15 cellular contexts compared by ENCODE assay signal in genomic region chr2:120936476-120937334, GRCh38.
A peak's percentile ranks its signal among the peaks of the same experiment; 100 is the strongest.
DNase-seq lines count a peak whose midpoint lies in the region; ATAC-seq, FAIRE-seq and TF ChIP-seq lines count a peak whose summit lies in the region.
"Had no signal": no experiment of that assay in that cellular context is flagged by ENCODE, and none has a peak within 500 bp of the region (broad histone marks: within the 10 kb centered on the region; RNA-seq: fewer than 3 reads in every experiment).

No MANE protein-coding gene starts in this region.

- H4K20me1 ChIP-seq in HepG2 (ENCODE audit: insufficient read depth, low read length) = no peaks in the 10 kb centered on the region; the same call in 1 of the 2 replicates

- peaks cover 87% of the 10 kb centered on the region for H3K4me1 ChIP-seq in HepG2 (ENCODE audit: insufficient read depth, low read length)
- H3K4me1 ChIP-seq in right lobe of liver = no peaks in the 10 kb centered on the region
- H3K4me1 ChIP-seq in muscle layer of colon (ENCODE audit: insufficient read depth, low read length) = peaks cover 55% of the 10 kb centered on the region

- DNase-seq in HepG2 (ENCODE audit: low spot score) = no peak
- DNase-seq in right lobe of liver = no peak
- DNase-seq in coronary artery (ENCODE audit: low spot score) = no peak
- no peak for DNase-seq in GM10266 (ENCODE audit: extremely low spot score)
- no peak for DNase-seq in activated CD4-positive, alpha-beta T cell treated with anti-CD3 and anti-CD28 coated beads for 1 hour
- no peak for DNase-seq in left lobe of liver (ENCODE audit: low spot score)
- DNase-seq: activated CD4-positive, CD25-positive, alpha-beta regulatory T cell treated with anti-CD3 and anti-CD28 coated beads, Interleukin-2, amount 50 U/mL, for 72 hours; activated naive CD4-positive, alpha-beta T cell treated with anti-CD3 and anti-CD28 coated beads, Interleukin-2, amount 10 ng/mL, durations not matched to agents 7 days and 5 days; caudate nucleus; NCI-H2029; NCI-H524 had no signal

- no peaks in the 10 kb centered on the region for H3K79me2 ChIP-seq in HepG2 (ENCODE audit: insufficient read depth, low read length)

- H3K27me3 ChIP-seq in HepG2 (ENCODE audit: control insufficient read depth in 1 of 2, insufficient read depth in 2 of 2, low read length in 2 of 2) = peaks cover 0 to 5% of the 10 kb centered on the region in 2 experiments; a peak in 1 of 5 replicates
- H3K27me3 ChIP-seq in right lobe of liver = no peaks in the 10 kb centered on the region
- H3K27me3 ChIP-seq in muscle layer of colon (ENCODE audit: control insufficient read depth in 1 of 2, insufficient read depth in 2 of 2, low read length in 2 of 2) = no peaks in the 10 kb centered on the region

- BruUV-seq in HepG2 (replicated peaks; lab: Mats Ljungman, UMichigan) = no TSS peak

- TF ChIP-seq POLR2A in HepG2 (IDR thresholded peaks at IDR 0.05; ENCODE audit: insufficient read depth in 1 of 2, low read depth in 2 of 2, low read length in 2 of 2) (no peak), right lobe of liver (IDR thresholded peaks at IDR 0.05) (no peak)

- H3K27ac ChIP-seq in HepG2 (ENCODE audit: extremely low read length, insufficient read depth, low read length) (no peak overlapping the region), right lobe of liver (no peak overlapping the region), coronary artery (peak overlapping the region; percentile 23 to 85), muscle layer of colon (ENCODE audit: low read depth, low read length) (peak overlapping the region; percentile 69)

- POLR2A ChIA-PET in HepG2 (lab: Yijun Ruan, JAX) = no interaction called here

- H3K9ac ChIP-seq in HepG2 (ENCODE audit: insufficient read depth, low read depth, low read length) = no peak overlapping the region
- H3K9ac ChIP-seq in muscle layer of colon (ENCODE audit: low read length) = no peak overlapping the region

- H2AFZ ChIP-seq in HepG2 (ENCODE audit: low read length) = no peak overlapping the region

- in situ Hi-C loops in HepG2 (cut with HindIII; ENCODE audit: extremely low pct_ligation_motif_present, low pct_unique_long_range_greater_than_20kb) = no loop called here

- CTCF ChIA-PET in HepG2 (lab: Yijun Ruan, JAX; ENCODE audit: low intra/inter-chr PET ratio, low total read pairs) = no interaction called here

- intact Hi-C loops in HepG2 (cut with micrococcal nuclease; ENCODE audit: unreplicated experiment) = no loop called here
- intact Hi-C loops in right lobe of liver (cut with DNase I) = no loop called here

- TF ChIP-seq EP300 in HepG2 (IDR thresholded peaks at IDR 0.05; ENCODE audit: low read depth in 2 of 2, low read length in 2 of 2) (no peak), HepG2 (CRISPR knock-in tag; IDR thresholded peaks at IDR 0.05; ENCODE audit: borderline replicate concordance) (no peak)

- no peak overlapping the region for H3K4me3 ChIP-seq in HepG2 (replicated peaks in 1 of 3; ENCODE audit: insufficient read depth in 1 of 3, low read depth in 2 of 3, low read length in 3 of 3)
- H3K4me3 ChIP-seq in right lobe of liver = no peak overlapping the region
- H3K4me3 ChIP-seq in coronary artery = no peak overlapping the region
- H3K4me3 ChIP-seq in muscle layer of colon (ENCODE audit: low read depth in 1 of 2, low read length in 2 of 2) = peak overlapping the region in 1 of 2 donors; percentile 6

- ATAC-seq in HepG2 = no peak
- ATAC-seq in right lobe of liver = no peak
- no peak for ATAC-seq in HG02798 (IDR thresholded peaks at IDR 0.05; ENCODE audit: poor library complexity, unreplicated experiment)
- ATAC-seq in left lobe of liver = no peak

- no peaks in the 10 kb centered on the region for H3K9me3 ChIP-seq in HepG2 (ENCODE audit: low read length)
- no peaks in the 10 kb centered on the region for H3K9me3 ChIP-seq in right lobe of liver
- no peaks in the 10 kb centered on the region for H3K9me3 ChIP-seq in muscle layer of colon (ENCODE audit: low read length)

- no peak for TF ChIP-seq RAD21 in HepG2 (CRISPR knock-in tag; IDR thresholded peaks at IDR 0.05)

- H3K36me3 ChIP-seq in HepG2 (replicated peaks in 1 of 2; ENCODE audit: control insufficient read depth in 1 of 2, insufficient read depth in 2 of 2, low read length in 2 of 2) = no peaks in the 10 kb centered on the region
- no peaks in the 10 kb centered on the region for H3K36me3 ChIP-seq in right lobe of liver
- H3K36me3 ChIP-seq in muscle layer of colon (ENCODE audit: insufficient read depth, low read length) = no peaks in the 10 kb centered on the region

- 46% methylated on average over 10 of the region's 10 CpGs for WGBS in HepG2 (ENCODE audit: low lambda C conversion rate)
- 69% methylated on average over 3 of the region's 10 CpGs for WGBS in right lobe of liver (ENCODE audit: insufficient coverage, low coverage, low lambda C conversion rate, missing lambda C conversion rate)

- TF ChIP-seq CTCF in HepG2 (CRISPR knock-in tag; IDR thresholded peaks at IDR 0.05) = no peak
- no peak for TF ChIP-seq CTCF in right lobe of liver (IDR thresholded peaks at IDR 0.05)
- TF ChIP-seq CTCF in coronary artery (IDR thresholded peaks at IDR 0.05) = no peak
- no peak for TF ChIP-seq CTCF in GM10266 (IDR thresholded peaks at IDR 0.05; ENCODE audit: control insufficient read depth, insufficient read depth, low read depth, missing control alignments)

- peak; percentile 56 for FAIRE-seq in HepG2 (lab: Jason Lieb, UNC)
- FAIRE-seq: A204.1, islet of Langerhans had no signal

- H3K4me2 ChIP-seq in HepG2 (ENCODE audit: low read depth, low read length) = peak overlapping the region; percentile 87

TF ChIP-seq in HepG2, 621 proteins besides CTCF, POLR2A, EP300 and RAD21:
- TF ChIP-seq CEBPG (CRISPR knock-in tag; IDR thresholded peaks at IDR 0.05) (peak; percentile 35; the same call in 1 of the 2 replicates), TMF1 (CRISPR knock-in tag; IDR thresholded peaks at IDR 0.05; ENCODE audit: low read depth) (no peak)
- TF ChIP-seq, protein P1, sequence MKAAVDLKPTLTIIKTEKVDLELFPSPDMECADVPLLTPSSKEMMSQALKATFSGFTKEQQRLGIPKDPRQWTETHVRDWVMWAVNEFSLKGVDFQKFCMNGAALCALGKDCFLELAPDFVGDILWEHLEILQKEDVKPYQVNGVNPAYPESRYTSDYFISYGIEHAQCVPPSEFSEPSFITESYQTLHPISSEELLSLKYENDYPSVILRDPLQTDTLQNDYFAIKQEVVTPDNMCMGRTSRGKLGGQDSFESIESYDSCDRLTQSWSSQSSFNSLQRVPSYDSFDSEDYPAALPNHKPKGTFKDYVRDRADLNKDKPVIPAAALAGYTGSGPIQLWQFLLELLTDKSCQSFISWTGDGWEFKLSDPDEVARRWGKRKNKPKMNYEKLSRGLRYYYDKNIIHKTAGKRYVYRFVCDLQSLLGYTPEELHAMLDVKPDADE (CRISPR knock-in tag; IDR thresholded peaks at IDR 0.05) = no peak
TF ChIP-seq in HepG2: peak in this region for 1.

Comparison
In these comparisons a context has a peak if more than half of its experiments do, and no peak if none do; other contexts are left out.
1. H3K27ac ChIP-seq: peak in coronary artery (2 of 2) and muscle layer of colon (single experiment); none in HepG2 (single experiment) and right lobe of liver (0 of 3).